In genomic region chr14:36663404-36664321, GRCh38 we compare ENCODE assay signal across 9 cellular contexts. TPM values are rescaled to one million over a fixed set of nuclear protein-coding genes. Genes with fewer than 3 reads are reported as not detected.
DNase-seq lines count a peak whose midpoint lies in the region; TF ChIP-seq lines count a peak whose summit lies in the region.
"Had no signal": no experiment of that assay in that cellular context is flagged by ENCODE, and none has a peak within 500 bp of the region (broad histone marks: within the 10 kb centered on the region; RNA-seq: fewer than 3 reads in every experiment).

No MANE protein-coding gene starts in this region.

- peaks cover 14% of the 10 kb centered on the region; the same call in 1 of the 2 replicates for H3K4me1 ChIP-seq in iPS-20b (ENCODE audit: insufficient read depth, low read length)
- H3K4me1 ChIP-seq in subcutaneous abdominal adipose tissue (ENCODE audit: control insufficient read depth in 5 of 5, insufficient read depth in 5 of 5, low read length in 5 of 5), result peaks cover 4 to 38% (median 37%) of the 10 kb centered on the region in 5 donors

- peak overlapping the region in 1 of 2 donors; percentile 89 for H3K4me3 Mint-ChIP-seq in CD14-positive monocyte

- no peak overlapping the region for H3K27ac ChIP-seq in iPS-20b (ENCODE audit: low read length)
- no peak overlapping the region for H3K27ac ChIP-seq in subcutaneous abdominal adipose tissue (ENCODE audit: low read depth, low read length)
- H3K27ac ChIP-seq: neutrophil had no signal

- H3K9me3 Mint-ChIP-seq in CD14-positive monocyte, result peaks cover 25 to 90% (median 71%) of the 10 kb centered on the region in 7 donors

- H3K4me1 Mint-ChIP-seq in CD14-positive monocyte, result peaks cover 25% of the 10 kb centered on the region

- peak; percentile 3 for DNase-seq in activated CD4-positive, alpha-beta T cell treated with anti-CD3 and anti-CD28 coated beads for 48 hours
- no peak for DNase-seq in activated CD4-positive, alpha-beta T cell treated with anti-CD3 and anti-CD28 coated beads, Interleukin-2, amount 50 U/mL, for 1 hour
- no peak for DNase-seq in cerebellar nuclear complex (lab: John Stamatoyannopoulos, UW)
- DNase-seq in DMS153 treated with DMSO at 0.1 percent for 48 hours (lab: John Stamatoyannopoulos, UW; ENCODE audit: unreplicated experiment), result no peak
- no peak for DNase-seq in CD14-positive monocyte (ENCODE audit: low spot score)

- peak overlapping the region in 1 of 7 donors; percentile 54 for H3K27ac Mint-ChIP-seq in CD14-positive monocyte

- H3K9me3 ChIP-seq in iPS-20b (ENCODE audit: insufficient read depth, low read depth, low read length) (no peaks in the 10 kb centered on the region; the same call in 1 of the 2 replicates), subcutaneous abdominal adipose tissue (ENCODE audit: control insufficient read depth in 5 of 5, low read length in 5 of 5) (no peaks in the 10 kb centered on the region)
- H3K9me3 ChIP-seq: neutrophil had no signal

- intact Hi-C loops in CD14-positive monocyte (cut with micrococcal nuclease), result no loop called here

- H3K36me3 ChIP-seq in iPS-20b (ENCODE audit: insufficient read depth, low read depth, low read length) (no peaks in the 10 kb centered on the region), subcutaneous abdominal adipose tissue (ENCODE audit: control insufficient read depth in 5 of 5, insufficient read depth in 5 of 5, low read length in 5 of 5) (no peaks in the 10 kb centered on the region)
- H3K36me3 ChIP-seq: neutrophil had no signal

- TF ChIP-seq CTCF in WI38 (IDR thresholded peaks at IDR 0.05; ENCODE audit: low read depth, low read length) (no peak), CD14-positive monocyte (IDR thresholded peaks at IDR 0.05) (no peak)

- H3K27me3 ChIP-seq in iPS-20b (ENCODE audit: insufficient read depth, low read length), result peaks cover 100% of the 10 kb centered on the region
- H3K27me3 ChIP-seq in subcutaneous abdominal adipose tissue (ENCODE audit: control insufficient read depth in 5 of 5, insufficient read depth in 4 of 5, low read length in 5 of 5), result peaks cover 62 to 84% (median 78%) of the 10 kb centered on the region in 5 donors

- H3K9ac ChIP-seq in iPS-20b (ENCODE audit: low read depth, low read length), result no peak overlapping the region
- no peak overlapping the region for H3K9ac ChIP-seq in subcutaneous abdominal adipose tissue (ENCODE audit: low read length in 5 of 5)

- H3K4me3 ChIP-seq in WI38 (ENCODE audit: low read depth, low read length), result peak overlapping the region; percentile 21; the same call in 1 of the 2 replicates
- H3K4me3 ChIP-seq in iPS-20b (ENCODE audit: low read length), result peak overlapping the region; percentile 61; the same call in 1 of the 2 replicates
- H3K4me3 ChIP-seq in subcutaneous abdominal adipose tissue (ENCODE audit: low read depth in 1 of 5, low read length in 5 of 5), result peak overlapping the region; percentile 41 to 66 (median 51)

- peaks cover 22% of the 10 kb centered on the region in 2 donors for H3K36me3 Mint-ChIP-seq in CD14-positive monocyte

- peaks cover 92 to 98% (median 95%) of the 10 kb centered on the region in 3 donors for H3K27me3 Mint-ChIP-seq in CD14-positive monocyte (ENCODE audit: low read depth in 3 of 3)

RNA-seq across cellular contexts. Expression of gene PAX9, which starts 2.0 kb away (rescaled TPM):
- polyA plus RNA-seq in CD14-positive monocyte, result not detected
